In genomic region chr13:39538826-39539555, GRCh38 we compare ENCODE assay signal across 17 cellular contexts.
DNase-seq lines count a peak whose midpoint lies in the region; ATAC-seq and TF ChIP-seq lines count a peak whose summit lies in the region.
"Had no signal": no experiment of that assay in that cellular context is flagged by ENCODE, and none has a peak within 500 bp of the region (broad histone marks: within the 10 kb centered on the region; RNA-seq: fewer than 3 reads in every experiment).

No MANE protein-coding gene starts in this region.

- 81 to 85% methylated on average over 6 of the region's 6 CpGs for whole genome bisulfite sequencing in lower leg skin, 2 donors
- 78 to 82% methylated on average over 6 of the region's 6 CpGs for WGBS in gastroesophageal sphincter (ENCODE audit: low coverage in 1 of 2), 2 donors

- H3K4me1 ChIP-seq in PC-3 (ENCODE audit: insufficient read depth, low read length) (peaks cover 16% of the 10 kb centered on the region; the same call in 1 of the 2 replicates), foreskin keratinocyte (peaks cover 9% of the 10 kb centered on the region), gastroesophageal sphincter (peaks cover 0 to 8% (median 0%) of the 10 kb centered on the region in 3 donors)

- DNase-seq in DMS53 treated with DMSO at 0.1 percent for 48 hours (lab: John Stamatoyannopoulos, UW; ENCODE audit: unreplicated experiment) (peak; percentile 87), DMS53 (lab: John Stamatoyannopoulos, UW) (no peak), NCI-H1417 treated with DMSO at 0.1 percent for 48 hours (lab: John Stamatoyannopoulos, UW) (peak; percentile 78), PC-3 (peak; percentile 42), foreskin keratinocyte (peak in 1 of 2 donors; percentile 34), lower leg skin (ENCODE audit: low spot score in 2 of 2) (no peak)
- DNase-seq: activated CD4-positive, alpha-beta T cell treated with anti-CD3 and anti-CD28 coated beads for 4 hours; activated T-cell treated with anti-CD3 and anti-CD28 coated beads, Interleukin-2, amount 50 U/mL, for 4 hours; CD4-positive, alpha-beta T cell; GOT3; KBM-7; occipital lobe; spleen; T-helper 2 cell had no signal

- CTCF ChIA-PET in PC-3 (lab: Charles Lee) = no interaction called here

- no peak for TF ChIP-seq EP300 in gastroesophageal sphincter (IDR thresholded peaks at IDR 0.05)

- no peak for ATAC-seq in PC-3
- ATAC-seq in foreskin keratinocyte = peak; percentile 14
- no peak for ATAC-seq in HG03280 (IDR thresholded peaks at IDR 0.05; ENCODE audit: unreplicated experiment)
- no peak for ATAC-seq in gastroesophageal sphincter
- ATAC-seq: activated T-cell treated with anti-CD3 and anti-CD28 coated beads, Interleukin-2, amount 50 U/mL, for 4 hours had no signal

- no peak overlapping the region for H2AFZ ChIP-seq in PC-3 (ENCODE audit: low read length)

- H3K27ac ChIP-seq in PC-3 (ENCODE audit: low read length) = no peak overlapping the region
- H3K27ac ChIP-seq in foreskin keratinocyte = no peak overlapping the region
- H3K27ac ChIP-seq in gastroesophageal sphincter = no peak overlapping the region
- H3K27ac ChIP-seq: 22Rv1, spleen had no signal

- H3K4me3 ChIP-seq in PC-3 (ENCODE audit: low read length) (no peak overlapping the region), lower leg skin (ENCODE audit: low read depth, poor library complexity, severe bottlenecking) (no peak overlapping the region), gastroesophageal sphincter (no peak overlapping the region)
- H3K4me3 ChIP-seq: spleen had no signal

- H3K9me2 ChIP-seq in PC-3 (replicated peaks; ENCODE audit: low read length) = no peaks in the 10 kb centered on the region

- H3K36me3 ChIP-seq in PC-3 (ENCODE audit: low read depth, low read length) = no peaks in the 10 kb centered on the region
- no peaks in the 10 kb centered on the region for H3K36me3 ChIP-seq in gastroesophageal sphincter
- H3K36me3 ChIP-seq: spleen had no signal

- no peak for TF ChIP-seq POLR2A in lower leg skin (IDR thresholded peaks at IDR 0.05)
- no peak for TF ChIP-seq POLR2A in gastroesophageal sphincter (IDR thresholded peaks at IDR 0.05)

- H3K4me2 ChIP-seq in PC-3 (ENCODE audit: low read length) = no peak overlapping the region

- no peaks in the 10 kb centered on the region for H4K20me1 ChIP-seq in PC-3 (ENCODE audit: low read length)

- TF ChIP-seq CTCF in PC-3 (conservative IDR thresholded peaks at IDR 0.05; ENCODE audit: low read depth, low read length) (no peak), foreskin keratinocyte (conservative IDR thresholded peaks at IDR 0.05) (no peak), lower leg skin (IDR thresholded peaks at IDR 0.05) (no peak), gastroesophageal sphincter (IDR thresholded peaks at IDR 0.05) (no peak)

- POLR2A ChIA-PET in PC-3 (lab: Charles Lee; ENCODE audit: unreplicated experiment) = interaction anchor here (0.6 kb wide), 1 partner anchor 11 kb away, joined by 4 read pairs; no protein-coding TSS in a partner anchor

- no peaks in the 10 kb centered on the region for H3K9me3 ChIP-seq in PC-3 (ENCODE audit: low read length)
- no peaks in the 10 kb centered on the region for H3K9me3 ChIP-seq in gastroesophageal sphincter
- H3K9me3 ChIP-seq: spleen had no signal

- H3K79me2 ChIP-seq in PC-3 (ENCODE audit: low read length) = no peaks in the 10 kb centered on the region

- no peak overlapping the region for H3K9ac ChIP-seq in PC-3 (ENCODE audit: low read length)

- intact Hi-C loops in PC-3 (cut with micrococcal nuclease) = loop anchor here (2.0 kb wide), 1 partner anchor 26 kb away; no protein-coding TSS in a partner anchor
- intact Hi-C loops in lower leg skin (cut with DNase I; ENCODE audit: low total_unique reads) = no loop called here

- BruUV-seq in PC-3 (replicated peaks; lab: Mats Ljungman, UMichigan) = no TSS peak

- no peaks in the 10 kb centered on the region for H3K27me3 ChIP-seq in PC-3 (ENCODE audit: low read length)
- no peaks in the 10 kb centered on the region for H3K27me3 ChIP-seq in foreskin keratinocyte
- no peaks in the 10 kb centered on the region for H3K27me3 ChIP-seq in gastroesophageal sphincter
- H3K27me3 ChIP-seq: spleen had no signal

- H3F3A ChIP-seq in PC-3 (ENCODE audit: low read length, unreplicated experiment) = no peaks in the 10 kb centered on the region

Comparison
In these comparisons a context has a peak if more than half of its experiments do, and no peak if none do; other contexts are left out.
1. DNase-seq: peak in DMS53 treated with DMSO at 0.1 percent for 48 hours (single experiment), NCI-H1417 treated with DMSO at 0.1 percent for 48 hours (single experiment) and PC-3 (single experiment); none in DMS53 (single experiment) and lower leg skin (0 of 2).